8 cellular contexts compared by ENCODE assay signal in the genomic region with DNA sequence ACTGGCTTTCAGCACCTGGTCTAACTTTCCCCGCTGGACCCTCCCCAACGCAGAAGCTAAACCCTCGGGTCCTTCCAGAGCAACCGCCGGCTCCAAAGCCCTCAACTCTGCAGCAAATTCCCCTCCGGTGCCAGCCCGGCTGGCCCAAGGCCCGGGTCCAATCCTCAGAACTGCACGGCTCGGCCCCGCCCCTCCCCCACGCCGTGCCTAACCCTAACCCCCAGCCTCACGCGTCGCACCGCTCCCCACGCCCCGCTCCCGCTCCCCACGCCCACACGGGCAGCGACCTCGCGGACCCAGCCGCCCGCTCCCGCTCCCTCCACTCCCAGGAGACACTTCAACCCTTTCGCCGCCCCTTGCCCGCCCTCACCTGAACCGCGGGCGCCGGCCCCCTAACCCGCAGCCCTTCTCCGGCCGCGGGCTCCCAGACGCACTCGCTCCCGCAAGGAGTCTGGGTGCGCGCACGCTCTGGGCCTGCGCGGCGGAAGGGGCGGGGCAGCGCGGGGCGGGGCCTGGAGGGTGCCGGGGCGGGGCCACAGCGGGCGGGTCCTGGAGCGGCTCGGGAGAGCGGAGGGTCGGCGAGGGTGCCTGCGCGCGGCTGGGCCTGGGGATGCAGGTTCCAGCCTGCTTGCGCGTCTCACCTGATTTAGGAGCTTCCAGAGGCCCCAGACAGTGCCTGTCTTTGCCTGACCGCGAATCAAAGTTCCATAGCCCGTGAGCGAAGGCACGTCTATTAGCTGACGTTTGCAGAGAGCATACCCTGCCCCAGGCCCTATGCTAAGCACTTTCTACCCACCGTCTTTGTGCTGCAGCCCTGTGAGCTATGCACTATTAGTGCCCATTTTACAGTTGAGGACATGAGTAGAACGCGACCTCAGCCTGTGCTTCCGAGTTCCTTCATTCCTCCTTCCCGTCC. TPM values are rescaled to one million over a fixed set of nuclear protein-coding genes. Genes with fewer than 3 reads are reported as not detected.
DNase-seq lines count a peak whose midpoint lies in the region; ATAC-seq, FAIRE-seq and TF ChIP-seq lines count a peak whose summit lies in the region.

TSS of gene NFRKB (minus strand) at position 453 of the 916 bp plus-strand sequence. CDS start 2,729 bp downstream, outside the sequence.

- FAIRE-seq in small intestine (lab: Jason Lieb, UNC): no peak

- peak; percentile 31 for TF ChIP-seq POLR2A in breast epithelium (IDR thresholded peaks at IDR 0.05)

- peak; percentile 97 for DNase-seq in 8988T
- peak; percentile 64 for DNase-seq in NCI-H2107 treated with DMSO at 0.1 percent for 48 hours (lab: John Stamatoyannopoulos, UW; ENCODE audit: unreplicated experiment)
- peak; percentile 69 to 85 for DNase-seq in breast epithelium (ENCODE audit: low spot score in 2 of 2)
- DNase-seq in small intestine: peak; percentile 83

- ATAC-seq in GM18517 (IDR thresholded peaks at IDR 0.05; ENCODE audit: unreplicated experiment) (peak; percentile 85), HG03045 (IDR thresholded peaks at IDR 0.05; ENCODE audit: unreplicated experiment) (peak; percentile 97)

- H3K9ac ChIP-seq in iPS-20b (ENCODE audit: low read depth, low read length): peak within 1 kb of the TSS; percentile 88; the same call in 1 of the 2 replicates

- H3K27me3 ChIP-seq in breast epithelium (no peaks in the 10 kb centered on the region), iPS-20b (ENCODE audit: insufficient read depth, low read length) (no peaks in the 10 kb centered on the region), small intestine (ENCODE audit: control insufficient read depth in 2 of 2, insufficient read depth in 2 of 2, low read length in 2 of 2) (no peaks in the 10 kb centered on the region)

- H3K36me3 ChIP-seq in breast epithelium: no peaks in the 10 kb centered on the region
- H3K36me3 ChIP-seq in iPS-20b (ENCODE audit: insufficient read depth, low read depth, low read length): peaks cover 51% of the 10 kb centered on the region
- H3K36me3 ChIP-seq in small intestine (ENCODE audit: control insufficient read depth in 2 of 2, insufficient read depth in 2 of 2, low read length in 2 of 2): peaks cover 0 to 6% of the 10 kb centered on the region in 2 donors

- no peaks in the 10 kb centered on the region for H3K9me3 ChIP-seq in breast epithelium
- H3K9me3 ChIP-seq in iPS-20b (ENCODE audit: insufficient read depth, low read depth, low read length): no peaks in the 10 kb centered on the region; the same call in 1 of the 2 replicates
- H3K9me3 ChIP-seq in small intestine (ENCODE audit: control insufficient read depth, low read depth): no peaks in the 10 kb centered on the region

- WGBS in small intestine, 3 donors: 0 to 1% (median 1%) methylated on average over 52 to 77 of the region's 77 CpGs

- peak within 1 kb of the TSS; percentile 85 for H3K27ac ChIP-seq in VCaP
- H3K27ac ChIP-seq in breast epithelium: peak within 1 kb of the TSS; percentile 86 to 89
- peak within 1 kb of the TSS; percentile 53 for H3K27ac ChIP-seq in iPS-20b (ENCODE audit: low read length)
- H3K27ac ChIP-seq in small intestine (ENCODE audit: low read depth in 1 of 2, low read length in 1 of 2): peak within 1 kb of the TSS; percentile 79 to 83

- no peaks in the 10 kb centered on the region for H3K4me1 ChIP-seq in breast epithelium
- peaks cover 10% of the 10 kb centered on the region; the same call in 1 of the 2 replicates for H3K4me1 ChIP-seq in iPS-20b (ENCODE audit: insufficient read depth, low read length)
- H3K4me1 ChIP-seq in small intestine (ENCODE audit: control insufficient read depth in 2 of 2, insufficient read depth in 1 of 2, low read depth in 1 of 2, low read length in 1 of 2): peaks cover 0 to 7% of the 10 kb centered on the region in 2 donors

- TF ChIP-seq CTCF in VCaP (conservative IDR thresholded peaks at IDR 0.05) (peak; percentile 55), breast epithelium (IDR thresholded peaks at IDR 0.05) (no peak)

- H3K4me3 ChIP-seq in breast epithelium (peak within 1 kb of the TSS; percentile 82 to 96 (median 95)), iPS-20b (ENCODE audit: low read length) (peak within 1 kb of the TSS; percentile 90), small intestine (ENCODE audit: low read depth in 1 of 2, low read length in 2 of 2) (peak within 1 kb of the TSS; percentile 98)

- intact Hi-C loops in breast epithelium (cut with DNase I; ENCODE audit: low total_unique reads): no loop called here

RNA-seq across cellular contexts. Expression of gene NFRKB, which starts in this region (rescaled TPM):
- 10 to 100 TPM; 30.2 to 45.2 (median 44.2) TPM for total RNA-seq in breast epithelium
- 10 to 100 TPM in 1 of 3 donors, 1 to 10 TPM in 2; 7.3 to 10.3 (median 8.7) TPM for polyA plus RNA-seq in small intestine

Comparison
In these comparisons a context has a peak if more than half of its experiments do, and no peak if none do; other contexts are left out.
1. Peak in every context shown above with its lines: DNase-seq, ATAC-seq, H3K4me3 ChIP-seq and H3K27ac ChIP-seq.